In genomic region chr1:162822391-162823200, GRCh38 we compare ENCODE assay signal across 9 cellular contexts. TPM values are rescaled to one million over a fixed set of nuclear protein-coding genes. Genes with fewer than 3 reads are reported as not detected.
DNase-seq lines count a peak whose midpoint lies in the region; ATAC-seq and TF ChIP-seq lines count a peak whose summit lies in the region.
"Had no signal": no experiment of that assay in that cellular context is flagged by ENCODE, and none has a peak within 500 bp of the region (broad histone marks: within the 10 kb centered on the region; RNA-seq: fewer than 3 reads in every experiment).

No MANE protein-coding gene starts in this region.

- peak; percentile 45 for ATAC-seq in activated CD4-positive, alpha-beta T cell treated with anti-CD3 and anti-CD28 coated beads for 36 hours
- peak; percentile 68 for ATAC-seq in left lobe of liver

- peaks cover 3 to 9% (median 9%) of the 10 kb centered on the region in 5 donors for H3K4me1 ChIP-seq in subcutaneous abdominal adipose tissue (ENCODE audit: control insufficient read depth in 5 of 5, insufficient read depth in 5 of 5, low read length in 5 of 5)

- no peaks in the 10 kb centered on the region for H3K9me3 ChIP-seq in subcutaneous abdominal adipose tissue (ENCODE audit: control insufficient read depth in 5 of 5, low read length in 5 of 5)

- peaks cover 16% of the 10 kb centered on the region for H3K4me1 Mint-ChIP-seq in activated CD4-positive, alpha-beta T cell treated with anti-CD3 and anti-CD28 coated beads for 36 hours
- peaks cover 12% of the 10 kb centered on the region for H3K4me1 Mint-ChIP-seq in chondrocyte (ENCODE audit: low read depth)

- no peak overlapping the region for H3K27ac ChIP-seq in subcutaneous abdominal adipose tissue (ENCODE audit: low read depth, low read length)
- H3K27ac ChIP-seq: C4-2B had no signal

- no peaks in the 10 kb centered on the region for H3K9me3 Mint-ChIP-seq in activated CD4-positive, alpha-beta T cell treated with anti-CD3 and anti-CD28 coated beads for 36 hours (ENCODE audit: low read depth)
- peaks cover 4% of the 10 kb centered on the region for H3K9me3 Mint-ChIP-seq in chondrocyte (ENCODE audit: low read depth)

- POLR2A ChIA-PET in activated CD4-positive, alpha-beta T cell treated with anti-CD3 and anti-CD28 coated beads for 36 hours (lab: Charles Lee), result interaction anchor here (1.3 kb wide), 1 partner anchor 499 kb away, joined by 3 read pairs; the partner anchor contains the start of gene NUF2

- H3K4me3 Mint-ChIP-seq in activated CD4-positive, alpha-beta T cell treated with anti-CD3 and anti-CD28 coated beads for 36 hours, result peak overlapping the region; percentile 36
- H3K4me3 Mint-ChIP-seq in chondrocyte (ENCODE audit: unreplicated experiment), result peak overlapping the region; percentile 68

- DNase-seq in activated CD4-positive, alpha-beta T cell treated with anti-CD3 and anti-CD28 coated beads for 36 hours, result peak; percentile 8
- DNase-seq in activated CD4-positive, alpha-beta T cell treated with anti-CD3 and anti-CD28 coated beads, Interleukin-2, amount 50 U/mL, for 4 hours, result no peak
- peak; percentile 96 for DNase-seq in NCI-H526 treated with DMSO at 0.1 percent for 48 hours (lab: John Stamatoyannopoulos, UW)
- DNase-seq in chondrocyte (ENCODE audit: low spot score), result no peak
- no peak for DNase-seq in left lobe of liver (ENCODE audit: low spot score)
- no peak for DNase-seq in KBM-7
- DNase-seq in NK-92 (lab: John Stamatoyannopoulos, UW; ENCODE audit: unreplicated experiment), result no peak

- peak overlapping the region in 4 of 5 donors; percentile 28 to 59 (median 45) for H3K4me3 ChIP-seq in subcutaneous abdominal adipose tissue (ENCODE audit: low read depth in 1 of 5, low read length in 5 of 5)

- H3K36me3 ChIP-seq in subcutaneous abdominal adipose tissue (ENCODE audit: control insufficient read depth in 5 of 5, insufficient read depth in 5 of 5, low read length in 5 of 5), result no peaks in the 10 kb centered on the region

- peaks cover 38% of the 10 kb centered on the region for H3K27me3 Mint-ChIP-seq in activated CD4-positive, alpha-beta T cell treated with anti-CD3 and anti-CD28 coated beads for 36 hours
- no peaks in the 10 kb centered on the region for H3K27me3 Mint-ChIP-seq in chondrocyte (ENCODE audit: low read depth)

- CTCF ChIA-PET in activated CD4-positive, alpha-beta T cell treated with anti-CD3 and anti-CD28 coated beads for 36 hours (lab: Charles Lee), result interaction anchor here (0.6 to 1.7 kb wide), 3 partner anchors 23 to 493 kb away, joined by 3 to 6 read pairs (median 3); no protein-coding TSS in a partner anchor

- in situ Hi-C loops in KBM-7 (cut with MboI; ENCODE audit: low pct_unique_long_range_greater_than_20kb, low sequenced_read_pairs), result no loop called here

- intact Hi-C loops in activated CD4-positive, alpha-beta T cell treated with anti-CD3 and anti-CD28 coated beads for 36 hours (cut with DNase I, micrococcal nuclease), result no loop called here

- H3K27me3 ChIP-seq in subcutaneous abdominal adipose tissue (ENCODE audit: control insufficient read depth in 5 of 5, insufficient read depth in 4 of 5, low read length in 5 of 5), result peaks cover 4 to 17% (median 8%) of the 10 kb centered on the region in 5 donors

- peak; percentile 27 for TF ChIP-seq CTCF in chondrocyte (IDR thresholded peaks at IDR 0.05)

- no peak overlapping the region for H3K27ac Mint-ChIP-seq in activated CD4-positive, alpha-beta T cell treated with anti-CD3 and anti-CD28 coated beads for 36 hours
- H3K27ac Mint-ChIP-seq in chondrocyte (ENCODE audit: unreplicated experiment), result no peak overlapping the region

- H3K36me3 Mint-ChIP-seq in activated CD4-positive, alpha-beta T cell treated with anti-CD3 and anti-CD28 coated beads for 36 hours (ENCODE audit: low read depth), result no peaks in the 10 kb centered on the region
- peaks cover 1% of the 10 kb centered on the region for H3K36me3 Mint-ChIP-seq in chondrocyte (ENCODE audit: low read depth)

- peak overlapping the region in 1 of 5 donors; percentile 47 for H3K9ac ChIP-seq in subcutaneous abdominal adipose tissue (ENCODE audit: low read length in 5 of 5)

RNA-seq across cellular contexts. Expression of gene HSD17B7, which starts 32.1 kb away (rescaled TPM):
- total RNA-seq in activated CD4-positive, alpha-beta T cell treated with anti-CD3 and anti-CD28 coated beads for 36 hours, result 10 to 100 TPM; 25.7 to 29.5 TPM
- total RNA-seq in chondrocyte (4.9 to 7.8 TPM (median 5.9 TPM) in 3 replicates), left lobe of liver (14.6 TPM)

RNA-seq across cellular contexts. Expression of gene CCDC190, which starts 38.4 kb away (rescaled TPM):
- not detected for total RNA-seq in activated CD4-positive, alpha-beta T cell treated with anti-CD3 and anti-CD28 coated beads for 36 hours
- total RNA-seq in chondrocyte, result 1.5 to 5.3 TPM (median 1.9 TPM) in 3 replicates
- not detected for total RNA-seq in left lobe of liver

Comparison
In these comparisons a context has a peak if more than half of its experiments do, and no peak if none do; other contexts are left out.
1. DNase-seq: peak in activated CD4-positive, alpha-beta T cell treated with anti-CD3 and anti-CD28 coated beads for 36 hours (single experiment) and NCI-H526 treated with DMSO at 0.1 percent for 48 hours (single experiment); none in activated CD4-positive, alpha-beta T cell treated with anti-CD3 and anti-CD28 coated beads, Interleukin-2, amount 50 U/mL, for 4 hours (0 of 2), chondrocyte (single experiment), left lobe of liver (single experiment), KBM-7 (single experiment) and NK-92 (single experiment).